Comparison of ENCODE assay signal across 10 cellular contexts in genomic region chr4:163344147-163345050, GRCh38. TPM values are rescaled to one million over a fixed set of nuclear protein-coding genes. Genes with fewer than 3 reads are reported as not detected.
A peak's percentile ranks its signal among the peaks of the same experiment; 100 is the strongest.
DNase-seq lines count a peak whose midpoint lies in the region; ATAC-seq, FAIRE-seq and TF ChIP-seq lines count a peak whose summit lies in the region.
"Had no signal": no experiment of that assay in that cellular context is flagged by ENCODE, and none has a peak within 500 bp of the region (broad histone marks: within the 10 kb centered on the region; RNA-seq: fewer than 3 reads in every experiment).

No MANE protein-coding gene starts in this region.

- intact Hi-C loops in endothelial cell of umbilical vein (cut with micrococcal nuclease) (no loop called here), testis (cut with DNase I; ENCODE audit: low total_unique reads) (no loop called here)

- no peak overlapping the region for H2AFZ ChIP-seq in endothelial cell of umbilical vein (ENCODE audit: low read depth, low read length)

- H3K27ac ChIP-seq in endothelial cell of umbilical vein (ENCODE audit: insufficient read depth, low read depth, low read length) (no peak overlapping the region), testis (peak overlapping the region in 1 of 2 donors; percentile 29)
- H3K27ac ChIP-seq: HL-60 had no signal

- POLR2A ChIA-PET in endothelial cell of umbilical vein (lab: Charles Lee): no interaction called here

- H3K9ac ChIP-seq in NT2/D1 (ENCODE audit: insufficient read length, low read depth): peak overlapping the region; percentile 67
- no peak overlapping the region for H3K9ac ChIP-seq in endothelial cell of umbilical vein (replicated peaks; ENCODE audit: extremely low read depth, insufficient read depth, low read length)

- ATAC-seq in GM19395 (IDR thresholded peaks at IDR 0.05; ENCODE audit: unreplicated experiment): no peak

- H3K4me1 ChIP-seq in NT2/D1 (ENCODE audit: insufficient read depth, insufficient read length) (no peaks in the 10 kb centered on the region), endothelial cell of umbilical vein (ENCODE audit: control insufficient read depth, extremely low read depth, insufficient read depth, low read length) (no peaks in the 10 kb centered on the region), testis (no peaks in the 10 kb centered on the region)

- 1 to 3% methylated on average over 16 to 50 of the region's 50 CpGs for WGBS in testis, 2 donors

- CTCF ChIA-PET in endothelial cell of umbilical vein (lab: Charles Lee): interaction anchor here (1.0 kb wide), 1 partner anchor 11 kb away, joined by 3 read pairs; no protein-coding TSS in a partner anchor

- no peaks in the 10 kb centered on the region for H4K20me1 ChIP-seq in endothelial cell of umbilical vein (replicated peaks; ENCODE audit: control insufficient read depth, extremely low read depth, insufficient read depth, low read length)

- DNase-seq in NT2/D1 (ENCODE audit: low read depth, low spot score) (no peak), endothelial cell of umbilical vein (ENCODE audit: low read depth, low spot score) (no peak), medulla oblongata (ENCODE audit: extremely low spot score) (peak; percentile 8), testis (peak; percentile 15), activated T-cell treated with anti-CD3 and anti-CD28 coated beads for 4 hours (no peak)
- no peak for DNase-seq in activated CD4-positive, CD25-positive, alpha-beta regulatory T cell treated with anti-CD3 and anti-CD28 coated beads, Interleukin-2, amount 50 U/mL, for 72 hours

- no TSS peak for BruUV-seq in endothelial cell of umbilical vein (replicated peaks; lab: Mats Ljungman, UMichigan)

- H3K4me3 ChIP-seq in NT2/D1 (ENCODE audit: insufficient read length, low read depth) (peak overlapping the region; percentile 55), endothelial cell of umbilical vein (replicated peaks in 1 of 3; ENCODE audit: insufficient read depth in 1 of 3, low read depth in 1 of 3, low read length in 3 of 3) (no peak overlapping the region), testis (peak overlapping the region; percentile 50 to 58)

- no peak for TF ChIP-seq CTCF in endothelial cell of umbilical vein (IDR thresholded peaks at IDR 0.05; ENCODE audit: extremely low read depth in 1 of 2, insufficient read depth in 1 of 2, low read depth in 1 of 2, low read length in 2 of 2)
- TF ChIP-seq CTCF in testis (IDR thresholded peaks at IDR 0.05): no peak

- H3K27me3 ChIP-seq in NT2/D1 (ENCODE audit: insufficient read depth, insufficient read length) (peaks cover 39% of the 10 kb centered on the region), endothelial cell of umbilical vein (ENCODE audit: control insufficient read depth in 2 of 2, insufficient read depth in 2 of 2, low read length in 2 of 2) (peaks cover 21 to 42% of the 10 kb centered on the region in 2 experiments), testis (peaks cover 6% of the 10 kb centered on the region)

- no peaks in the 10 kb centered on the region for H3K79me2 ChIP-seq in endothelial cell of umbilical vein (ENCODE audit: control insufficient read depth, insufficient read depth, low read length)

- H3K4me2 ChIP-seq in endothelial cell of umbilical vein (ENCODE audit: insufficient read depth, low read length): no peak overlapping the region

- dilution Hi-C loops in endothelial cell of umbilical vein (cut with MboI; ENCODE audit: extremely low pct_ligation_motif_present, low sequenced_read_pairs): no loop called here

- no peak for FAIRE-seq in endothelial cell of umbilical vein (lab: Jason Lieb, UNC)
- FAIRE-seq: GM18507 had no signal

- no peaks in the 10 kb centered on the region for H3K9me1 ChIP-seq in endothelial cell of umbilical vein (replicated peaks; ENCODE audit: control insufficient read depth, extremely low read depth, insufficient read depth, low read length)

- no peak for TF ChIP-seq POLR2A in endothelial cell of umbilical vein (IDR thresholded peaks at IDR 0.05; ENCODE audit: low read depth, low read length)
- no peak for TF ChIP-seq POLR2A in testis (IDR thresholded peaks at IDR 0.05)

- H3K9me3 ChIP-seq in NT2/D1 (ENCODE audit: insufficient read depth, low read length) (no peaks in the 10 kb centered on the region), endothelial cell of umbilical vein (replicated peaks; ENCODE audit: control insufficient read depth, insufficient read depth, low read length) (no peaks in the 10 kb centered on the region), testis (no peaks in the 10 kb centered on the region)

- H3K36me3 ChIP-seq in NT2/D1 (ENCODE audit: insufficient read depth, insufficient read length, low read length): no peaks in the 10 kb centered on the region
- H3K36me3 ChIP-seq in endothelial cell of umbilical vein (ENCODE audit: control insufficient read depth in 2 of 2, extremely low read depth in 1 of 2, insufficient read depth in 2 of 2, low read length in 2 of 2): no peaks in the 10 kb centered on the region
- H3K36me3 ChIP-seq in testis (ENCODE audit: low read depth, missing control alignments): no peaks in the 10 kb centered on the region

TF ChIP-seq in endothelial cell of umbilical vein, 7 proteins besides CTCF, POLR2A, EP300 and RAD21:
- no peak for TF ChIP-seq FOS (IDR thresholded peaks at IDR 0.05; ENCODE audit: borderline replicate concordance, insufficient read depth, low read length)
- TF ChIP-seq EZH2 (IDR thresholded peaks at IDR 0.05; ENCODE audit: borderline replicate concordance, low read depth, low read length, severe bottlenecking): peak; percentile 52

RNA-seq across cellular contexts. Expression of gene NPY5R, which starts 0.7 kb away (rescaled TPM):
- not detected in 2 replicates for total RNA-seq in endothelial cell of umbilical vein
- polyA plus RNA-seq in endothelial cell of umbilical vein: not detected in 2 replicates
- polyA plus RNA-seq in endothelial cell of umbilical vein (2011; cell fraction: cytosol; rRNA removed): not detected in 2 replicates
- not detected in 2 replicates for polyA plus RNA-seq in endothelial cell of umbilical vein (2011; cell fraction: nucleus; rRNA removed)
- polyA plus RNA-seq in endothelial cell of umbilical vein (2012): not detected in 2 replicates
- not detected in 2 replicates for polyA minus RNA-seq in endothelial cell of umbilical vein
- not detected for polyA minus RNA-seq in endothelial cell of umbilical vein (2011; cell fraction: cytosol; rRNA and poly(A)+ RNA removed)
- not detected in 2 replicates for polyA minus RNA-seq in endothelial cell of umbilical vein (2011; cell fraction: nucleus; rRNA and poly(A)+ RNA removed)
- 1 to 10 TPM in 1 of 2 donors, under 1 TPM in 1; 0.93 to 1.5 TPM for total RNA-seq in testis
- 14.7 TPM for polyA plus RNA-seq in testis (ENCODE audit: insufficient read depth, low read depth, low replicate concordance)
- total RNA-seq: T-helper 2 cell treated with Interferon-gamma antibody and Interleukin-4, amounts not matched to agents 100 ng/mL and 5 ng/mL, for 36 hours had no signal

RNA-seq across cellular contexts. Expression of gene NPY1R, which starts 12.0 kb away (rescaled TPM):
- not detected in 2 replicates for total RNA-seq in endothelial cell of umbilical vein
- polyA plus RNA-seq in endothelial cell of umbilical vein: 0.08 and 0.21 TPM in 2 replicates
- 0.05 and 0.07 TPM in 2 replicates for polyA plus RNA-seq in endothelial cell of umbilical vein (2011; cell fraction: cytosol; rRNA removed)
- polyA plus RNA-seq in endothelial cell of umbilical vein (2011; cell fraction: nucleus; rRNA removed): 0.21 and 0.32 TPM in 2 replicates
- 0.29 TPM in 1 of 2 replicates, not detected in the other for polyA plus RNA-seq in endothelial cell of umbilical vein (2012)
- polyA minus RNA-seq in endothelial cell of umbilical vein: 0.42 TPM in 1 of 2 replicates, not detected in the other
- not detected for polyA minus RNA-seq in endothelial cell of umbilical vein (2011; cell fraction: cytosol; rRNA and poly(A)+ RNA removed)
- polyA minus RNA-seq in endothelial cell of umbilical vein (2011; cell fraction: nucleus; rRNA and poly(A)+ RNA removed): 0.34 TPM in 1 of 2 replicates, not detected in the other
- 1 to 10 TPM; 2.4 to 5.9 TPM for total RNA-seq in testis
- polyA plus RNA-seq in testis (ENCODE audit: insufficient read depth, low read depth, low replicate concordance): 2.8 TPM
- total RNA-seq: T-helper 2 cell treated with Interferon-gamma antibody and Interleukin-4, amounts not matched to agents 100 ng/mL and 5 ng/mL, for 36 hours had no signal

Comparison
In these comparisons a context has a peak if more than half of its experiments do, and no peak if none do; other contexts are left out.
1. DNase-seq: peak in medulla oblongata (single experiment) and testis (single experiment); none in NT2/D1 (single experiment), endothelial cell of umbilical vein (single experiment), activated T-cell treated with anti-CD3 and anti-CD28 coated beads for 4 hours (single experiment) and activated CD4-positive, CD25-positive, alpha-beta regulatory T cell treated with anti-CD3 and anti-CD28 coated beads, Interleukin-2, amount 50 U/mL, for 72 hours (single experiment).
2. H3K4me3 ChIP-seq: peak in NT2/D1 (single experiment) and testis (2 of 2); none in endothelial cell of umbilical vein (0 of 3).